ENCODE assay signal across 1 cellular context in the genomic region with DNA sequence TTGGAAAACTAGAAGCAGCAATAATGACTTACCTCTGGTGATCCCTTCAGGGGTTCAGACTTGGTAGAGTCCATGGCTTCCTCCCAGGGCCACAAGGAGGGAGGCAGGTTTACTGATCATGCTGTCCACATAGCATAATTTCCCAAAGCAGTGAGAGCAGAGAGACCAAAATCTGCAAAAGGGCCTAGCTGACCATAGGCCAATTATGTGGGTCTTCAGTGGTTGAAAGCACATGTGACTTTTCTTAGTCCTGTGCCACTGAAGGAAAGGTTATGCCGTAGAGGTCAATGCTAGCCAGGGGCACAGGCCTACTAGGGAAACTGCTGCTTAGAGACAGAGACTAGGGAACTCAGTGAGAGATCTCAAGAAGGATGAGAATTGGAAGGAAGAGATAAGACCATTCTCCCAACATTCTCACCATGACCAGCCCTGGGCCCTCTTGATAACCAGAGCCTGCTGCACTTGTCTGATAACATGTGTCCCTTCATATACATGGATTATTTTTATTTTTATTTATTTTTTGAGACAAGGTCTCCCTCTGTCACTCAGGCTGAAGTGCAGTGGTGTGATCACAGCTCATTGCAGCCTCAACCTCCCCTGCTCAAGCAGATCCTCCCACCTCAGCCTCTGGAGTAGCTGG.
TF ChIP-seq lines count a peak whose summit lies in the region.

No MANE protein-coding gene starts in this region.

TF ChIP-seq in K562, 482 proteins besides CTCF, POLR2A, EP300 and RAD21 (continued from another document and continues in another):
- TF ChIP-seq CHD4 (IDR thresholded peaks at IDR 0.05; ENCODE audit: insufficient read depth, insufficient replicate concordance, low read depth, low read length, poor library complexity, severe bottlenecking) (no peak), ILF3 (IDR thresholded peaks at IDR 0.05; ENCODE audit: borderline replicate concordance) (no peak), MTA3 (IDR thresholded peaks at IDR 0.05; ENCODE audit: borderline replicate concordance) (peak; percentile 96), MAZ (CRISPR knock-in tag; conservative IDR thresholded peaks at IDR 0.05 in 1 of 2, IDR thresholded peaks at IDR 0.05 in 1 of 2) (peak; percentile 77 to 79), POLR2AphosphoS5 (IDR thresholded peaks at IDR 0.05; ENCODE audit: control insufficient read depth, insufficient read depth, low read depth, low read length) (peak; percentile 100), CEBPG (CRISPR knock-in tag; IDR thresholded peaks at IDR 0.05) (no peak; the same call in 1 of the 2 replicates), CEBPG (tag; conservative IDR thresholded peaks at IDR 0.05 in 1 of 2, IDR thresholded peaks at IDR 0.05 in 1 of 2) (no peak), ESRRB (CRISPR knock-in tag; IDR thresholded peaks at IDR 0.05; ENCODE audit: borderline replicate concordance) (no peak), LCOR (CRISPR knock-in tag; IDR thresholded peaks at IDR 0.05) (peak; percentile 77; the same call in 1 of the 2 replicates), GATAD2B (IDR thresholded peaks at IDR 0.05; ENCODE audit: borderline replicate concordance) (no peak), ZBED1 (IDR thresholded peaks at IDR 0.05) (peak; percentile 96), ATF7 (IDR thresholded peaks at IDR 0.05) (peak; percentile 89), ZNF318 (IDR thresholded peaks at IDR 0.05; ENCODE audit: borderline replicate concordance in 1 of 2, low read depth in 1 of 2) (peak in 1 of 2 experiments; percentile 71; a peak in 1 of 4 replicates), CHD7 (IDR thresholded peaks at IDR 0.05; ENCODE audit: low read depth, low read length) (no peak), CHD2 (IDR thresholded peaks at IDR 0.05; ENCODE audit: low read depth, low read length) (peak; percentile 43; the same call in 1 of the 2 replicates), RFX5 (IDR thresholded peaks at IDR 0.05; ENCODE audit: low read depth, low read length) (no peak), GTF2E2 (tag; IDR thresholded peaks at IDR 0.05) (no peak), RREB1 (CRISPR knock-in tag; IDR thresholded peaks at IDR 0.05) (peak; percentile 77; the same call in 1 of the 2 replicates)
- TF ChIP-seq, protein P1, sequence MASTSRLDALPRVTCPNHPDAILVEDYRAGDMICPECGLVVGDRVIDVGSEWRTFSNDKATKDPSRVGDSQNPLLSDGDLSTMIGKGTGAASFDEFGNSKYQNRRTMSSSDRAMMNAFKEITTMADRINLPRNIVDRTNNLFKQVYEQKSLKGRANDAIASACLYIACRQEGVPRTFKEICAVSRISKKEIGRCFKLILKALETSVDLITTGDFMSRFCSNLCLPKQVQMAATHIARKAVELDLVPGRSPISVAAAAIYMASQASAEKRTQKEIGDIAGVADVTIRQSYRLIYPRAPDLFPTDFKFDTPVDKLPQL (IDR thresholded peaks at IDR 0.05; ENCODE audit: extremely low read depth, insufficient read length) = peak; percentile 55
